Comparison of ENCODE assay signal across 18 cellular contexts in the genomic region with DNA sequence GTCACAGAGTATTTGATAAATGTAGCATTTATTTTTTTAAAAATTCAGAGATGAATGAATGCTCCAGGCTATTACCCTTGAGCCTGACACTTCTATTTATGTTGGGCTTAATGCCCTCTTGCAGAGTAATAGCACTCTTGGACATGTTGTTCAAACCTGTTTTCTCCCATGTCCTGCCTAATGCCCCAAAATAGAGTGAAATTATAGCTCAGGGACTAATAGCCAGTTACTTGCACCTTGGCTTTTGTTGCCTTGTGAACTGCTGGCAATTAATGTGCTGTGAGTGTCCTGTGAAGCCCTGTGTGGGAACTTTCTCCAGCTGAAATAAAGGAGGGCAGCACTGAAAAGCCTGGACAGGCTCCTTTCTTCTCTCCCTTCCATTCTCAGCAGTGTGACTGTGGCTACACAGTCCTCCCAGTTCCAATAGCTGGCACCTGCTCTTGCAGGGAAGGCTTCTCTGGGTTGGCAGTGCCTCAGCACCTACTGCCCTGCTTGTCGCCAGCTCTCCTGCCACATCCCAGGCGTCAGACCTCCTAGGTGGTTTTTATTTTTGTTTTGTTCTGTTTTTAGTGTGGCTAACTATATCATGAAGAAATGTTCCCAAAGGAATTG.
DNase-seq lines count a peak whose midpoint lies in the region; ATAC-seq and TF ChIP-seq lines count a peak whose summit lies in the region.
"Had no signal": no experiment of that assay in that cellular context is flagged by ENCODE, and none has a peak within 500 bp of the region (broad histone marks: within the 10 kb centered on the region; RNA-seq: fewer than 3 reads in every experiment).

No MANE protein-coding gene starts in this region.

- H3K27ac ChIP-seq in GM23338 (ENCODE audit: low read depth) (no peak overlapping the region), heart left ventricle (peak overlapping the region in 11 of 12 donors; percentile 5 to 76 (median 54)), neural progenitor cell (no peak overlapping the region)
- H3K27ac ChIP-seq: left lung, parathyroid adenoma had no signal

- DNase-seq in GM23338 (ENCODE audit: low spot score): no peak
- peak; percentile 77 for DNase-seq in NCI-H69 (lab: John Stamatoyannopoulos, UW)
- DNase-seq in heart left ventricle: peak in 4 of 5 donors; percentile 18 to 70 (median 56)
- peak; percentile 7 for DNase-seq in neural progenitor cell (ENCODE audit: low spot score)
- DNase-seq in activated T-helper 2 cell treated with anti-CD3 and anti-CD28 coated beads, Interferon-gamma antibody, Interleukin-2, Interleukin-4, amounts not matched to agents 10 μg/mL and 5 μg/mL and 100 μg/mL, durations not matched to agents 14 hours and 24 hours and 36 hours (ENCODE audit: low spot score): no peak
- DNase-seq in NOMO-1 (lab: John Stamatoyannopoulos, UW; ENCODE audit: unreplicated experiment in 2 of 2): no peak
- DNase-seq: activated CD4-positive, alpha-beta T cell treated with anti-CD3 and anti-CD28 coated beads for 36 hours; activated effector memory CD4-positive, alpha-beta T cell treated with anti-CD3 and anti-CD28 coated beads, Interleukin-2, amount 50 U/mL, for 16 hours; cerebellar nuclear complex; left lung; NCI-H2081 treated with DMSO at 0.1 percent for 48 hours; NCI-H82; stimulated activated CD4-positive, alpha-beta T cell treated with anti-CD3 and anti-CD28 coated beads, Interleukin-4, amount 100 ng/mL, for 4 hours had no signal

- H3K4me3 ChIP-seq in GM23338 (no peak overlapping the region), heart left ventricle (no peak overlapping the region), neural progenitor cell (no peak overlapping the region)
- H3K4me3 ChIP-seq: K562, left lung, smooth muscle cell had no signal

- H3K9me3 ChIP-seq in heart left ventricle: no peaks in the 10 kb centered on the region
- no peaks in the 10 kb centered on the region for H3K9me3 ChIP-seq in neural progenitor cell (ENCODE audit: low read depth)
- H3K9me3 ChIP-seq: left lung had no signal

- no peak for TF ChIP-seq CTCF in GM23338 (conservative IDR thresholded peaks at IDR 0.05; ENCODE audit: low read depth in 2 of 2)
- no peak for TF ChIP-seq CTCF in heart left ventricle (IDR thresholded peaks at IDR 0.05)
- TF ChIP-seq CTCF in neural progenitor cell (IDR thresholded peaks at IDR 0.05): no peak

- H3K4me1 ChIP-seq in GM23338 (ENCODE audit: insufficient read depth) (no peaks in the 10 kb centered on the region), heart left ventricle (peaks cover 0 to 40% (median 13%) of the 10 kb centered on the region in 12 donors), neural progenitor cell (peaks cover 7% of the 10 kb centered on the region)
- H3K4me1 ChIP-seq: parathyroid adenoma had no signal

- H3K79me2 ChIP-seq in GM23338 (replicated peaks; ENCODE audit: insufficient read depth) (no peaks in the 10 kb centered on the region), neural progenitor cell (ENCODE audit: low read depth) (no peaks in the 10 kb centered on the region)
- H3K79me2 ChIP-seq: parathyroid adenoma had no signal

- H3K27me3 Mint-ChIP-seq in GM23338 (ENCODE audit: insufficient read depth, low read depth, poor library complexity) (peaks cover 3% of the 10 kb centered on the region), neural progenitor cell (ENCODE audit: insufficient read depth, low read depth) (peaks cover 3% of the 10 kb centered on the region)
- no peaks in the 10 kb centered on the region for H3K27me3 Mint-ChIP-seq in activated T-helper 2 cell treated with anti-CD3 and anti-CD28 coated beads, Interferon-gamma antibody, Interleukin-2, Interleukin-4, amounts not matched to agents 10 μg/mL and 5 μg/mL and 100 μg/mL, durations not matched to agents 14 hours and 24 hours and 36 hours (ENCODE audit: low read depth)

- H3K27me3 ChIP-seq in GM23338 (ENCODE audit: insufficient read depth): no peaks in the 10 kb centered on the region
- no peaks in the 10 kb centered on the region for H3K27me3 ChIP-seq in heart left ventricle
- no peaks in the 10 kb centered on the region for H3K27me3 ChIP-seq in neural progenitor cell
- H3K27me3 ChIP-seq: left lung had no signal

- H3K4me3 Mint-ChIP-seq in GM23338: no peak overlapping the region
- no peak overlapping the region for H3K4me3 Mint-ChIP-seq in neural progenitor cell
- no peak overlapping the region for H3K4me3 Mint-ChIP-seq in activated T-helper 2 cell treated with anti-CD3 and anti-CD28 coated beads, Interferon-gamma antibody, Interleukin-2, Interleukin-4, amounts not matched to agents 10 μg/mL and 5 μg/mL and 100 μg/mL, durations not matched to agents 14 hours and 24 hours and 36 hours (ENCODE audit: low read depth)
- H3K4me3 Mint-ChIP-seq: activated CD4-positive, alpha-beta T cell treated with anti-CD3 and anti-CD28 coated beads for 36 hours had no signal

- H3K4me1 Mint-ChIP-seq in GM23338 (peaks cover 4% of the 10 kb centered on the region; the same call in 2 of the 3 replicates), neural progenitor cell (peaks cover 9% of the 10 kb centered on the region)
- H3K4me1 Mint-ChIP-seq in activated T-helper 2 cell treated with anti-CD3 and anti-CD28 coated beads, Interferon-gamma antibody, Interleukin-2, Interleukin-4, amounts not matched to agents 10 μg/mL and 5 μg/mL and 100 μg/mL, durations not matched to agents 14 hours and 24 hours and 36 hours (ENCODE audit: low read depth): no peaks in the 10 kb centered on the region
- H3K4me1 Mint-ChIP-seq: activated CD4-positive, alpha-beta T cell treated with anti-CD3 and anti-CD28 coated beads for 36 hours had no signal

- TF ChIP-seq POLR2A in heart left ventricle (IDR thresholded peaks at IDR 0.05): no peak

- ATAC-seq in GM23338 (no peak), heart left ventricle (peak; percentile 92 to 95 (median 94)), HG02885 (IDR thresholded peaks at IDR 0.05; ENCODE audit: poor library complexity, unreplicated experiment) (no peak), GM19455 (IDR thresholded peaks at IDR 0.05; ENCODE audit: unreplicated experiment) (no peak)
- ATAC-seq: activated CD4-positive, alpha-beta T cell treated with anti-CD3 and anti-CD28 coated beads for 36 hours; K562; left lung had no signal

- no peaks in the 10 kb centered on the region for H3F3A ChIP-seq in GM23338 (replicated peaks; ENCODE audit: low read depth)
- no peaks in the 10 kb centered on the region for H3F3A ChIP-seq in neural progenitor cell (ENCODE audit: low read depth)

- H2AFZ ChIP-seq in GM23338: 0 out of 2 replicates have a peak overlapping the region, but pooled peaks have one; percentile 72
- no peak overlapping the region for H2AFZ ChIP-seq in neural progenitor cell (replicated peaks)
- H2AFZ ChIP-seq: parathyroid adenoma had no signal

- WGBS in heart left ventricle, 4 donors: 48 to 68% (median 62%) methylated on average over 2 of the region's 2 CpGs

- H3K36me3 Mint-ChIP-seq in GM23338 (ENCODE audit: low read depth) (no peaks in the 10 kb centered on the region), neural progenitor cell (no peaks in the 10 kb centered on the region)
- H3K36me3 Mint-ChIP-seq in activated T-helper 2 cell treated with anti-CD3 and anti-CD28 coated beads, Interferon-gamma antibody, Interleukin-2, Interleukin-4, amounts not matched to agents 10 μg/mL and 5 μg/mL and 100 μg/mL, durations not matched to agents 14 hours and 24 hours and 36 hours (ENCODE audit: low read depth): no peaks in the 10 kb centered on the region

- H3K9ac ChIP-seq in neural progenitor cell: no peak overlapping the region
- H3K9ac ChIP-seq: parathyroid adenoma had no signal

- H4K20me1 ChIP-seq in GM23338 (replicated peaks; ENCODE audit: insufficient read depth) (no peaks in the 10 kb centered on the region), neural progenitor cell (ENCODE audit: low read depth) (no peaks in the 10 kb centered on the region)

- no peak overlapping the region for H3K4me2 ChIP-seq in GM23338
- no peak overlapping the region for H3K4me2 ChIP-seq in neural progenitor cell
- H3K4me2 ChIP-seq: smooth muscle cell had no signal

- H3K36me3 ChIP-seq in GM23338 (ENCODE audit: insufficient read depth): no peaks in the 10 kb centered on the region
- H3K36me3 ChIP-seq in heart left ventricle: no peaks in the 10 kb centered on the region
- no peaks in the 10 kb centered on the region for H3K36me3 ChIP-seq in neural progenitor cell
- H3K36me3 ChIP-seq: left lung had no signal

- H3K9me2 ChIP-seq in GM23338 (ENCODE audit: insufficient read depth): peaks cover under 1% of the 10 kb centered on the region; the same call in 1 of the 2 replicates

- H3K9me3 Mint-ChIP-seq in GM23338 (no peaks in the 10 kb centered on the region), neural progenitor cell (no peaks in the 10 kb centered on the region)
- H3K9me3 Mint-ChIP-seq in activated T-helper 2 cell treated with anti-CD3 and anti-CD28 coated beads, Interferon-gamma antibody, Interleukin-2, Interleukin-4, amounts not matched to agents 10 μg/mL and 5 μg/mL and 100 μg/mL, durations not matched to agents 14 hours and 24 hours and 36 hours: no peaks in the 10 kb centered on the region

- intact Hi-C loops in heart left ventricle (cut with DNase I): loop anchor here in 1 of 10 donors (10.0 kb wide), 1 partner anchor 56 kb away; no protein-coding TSS in a partner anchor
- intact Hi-C loops in activated T-helper 2 cell treated with anti-CD3 and anti-CD28 coated beads, Interferon-gamma antibody, Interleukin-2, Interleukin-4, amounts not matched to agents 10 μg/mL and 5 μg/mL and 100 μg/mL, durations not matched to agents 14 hours and 24 hours and 36 hours (cut with micrococcal nuclease): no loop called here

- no peak overlapping the region for H3K27ac Mint-ChIP-seq in GM23338
- H3K27ac Mint-ChIP-seq in neural progenitor cell: no peak overlapping the region
- no peak overlapping the region for H3K27ac Mint-ChIP-seq in activated T-helper 2 cell treated with anti-CD3 and anti-CD28 coated beads, Interferon-gamma antibody, Interleukin-2, Interleukin-4, amounts not matched to agents 10 μg/mL and 5 μg/mL and 100 μg/mL, durations not matched to agents 14 hours and 24 hours and 36 hours
- H3K27ac Mint-ChIP-seq: activated CD4-positive, alpha-beta T cell treated with anti-CD3 and anti-CD28 coated beads for 36 hours had no signal

TF ChIP-seq in GM23338, 12 proteins besides CTCF, POLR2A, EP300 and RAD21 (continues in another document):
- TF ChIP-seq STAT1 (IDR thresholded peaks at IDR 0.05; ENCODE audit: unreplicated experiment): no peak
- no peak for TF ChIP-seq ZNF331 (CRISPR knock-in tag; IDR thresholded peaks at IDR 0.05; ENCODE audit: low read depth)
- no peak for TF ChIP-seq EZH2 (IDR thresholded peaks at IDR 0.05; ENCODE audit: low read depth, unreplicated experiment)

Comparison
In these comparisons a context has a peak if more than half of its experiments do, and no peak if none do; other contexts are left out.
1. ATAC-seq: peak in heart left ventricle (4 of 4); none in GM23338 (single experiment), HG02885 (single experiment) and GM19455 (single experiment).
2. DNase-seq: peak in NCI-H69 (single experiment), heart left ventricle (4 of 5) and neural progenitor cell (single experiment); none in GM23338 (single experiment), activated T-helper 2 cell treated with anti-CD3 and anti-CD28 coated beads, Interferon-gamma antibody, Interleukin-2, Interleukin-4, amounts not matched to agents 10 μg/mL and 5 μg/mL and 100 μg/mL, durations not matched to agents 14 hours and 24 hours and 36 hours (single experiment) and NOMO-1 (0 of 2).
3. H3K27ac ChIP-seq: peak in heart left ventricle (11 of 12); none in GM23338 (single experiment) and neural progenitor cell (single experiment).